17 cellular contexts compared by ENCODE assay signal in the genomic region with DNA sequence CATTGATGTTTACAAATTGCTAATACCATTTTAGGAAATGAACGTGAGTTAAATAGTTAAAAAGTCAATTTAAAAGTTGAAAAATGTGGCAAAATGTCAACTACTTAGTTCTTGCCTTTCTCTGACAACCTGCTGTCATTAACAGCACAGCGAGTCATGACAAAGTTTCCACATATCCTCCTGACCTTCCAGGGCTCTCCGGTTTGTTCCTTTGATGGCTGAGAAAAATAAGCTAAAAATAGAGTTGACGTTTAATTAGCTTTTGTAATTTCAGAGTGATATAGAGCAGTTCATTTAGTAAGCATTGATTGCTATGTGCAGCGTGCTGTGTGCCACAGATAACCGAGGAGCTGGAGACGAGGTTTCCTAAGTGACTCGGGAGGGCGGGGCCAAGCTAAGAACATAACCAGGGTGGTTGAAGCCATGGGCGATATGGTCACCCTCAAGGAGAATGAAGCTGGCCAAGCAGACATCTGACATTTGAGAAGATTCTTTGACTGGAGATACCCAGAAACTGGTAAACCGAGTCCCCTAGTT.
"Had no signal": no experiment of that assay in that cellular context is flagged by ENCODE, and none has a peak within 500 bp of the region (broad histone marks: within the 10 kb centered on the region; RNA-seq: fewer than 3 reads in every experiment).

No MANE protein-coding gene starts in this region.

- H3K9me3 ChIP-seq: colonic mucosa, gastroesophageal sphincter, lower lobe of right lung, tibial artery, vagina had no signal

- H3K27me3 Mint-ChIP-seq: activated CD8-positive, alpha-beta memory T cell treated with anti-CD3 and anti-CD28 coated beads, Interleukin-2, amount 10 ng/mL, durations not matched to agents 7 days and 5 days; activated naive CD8-positive, alpha-beta T cell treated with anti-CD3 and anti-CD28 coated beads, Interleukin-2, amount 10 ng/mL, durations not matched to agents 7 days and 5 days; activated T-cell treated with anti-CD3 and anti-CD28 coated beads, Interleukin-2, amount 50 U/mL, for 24 hours; T-cell had no signal

- H3K27ac ChIP-seq: colonic mucosa, gastroesophageal sphincter, hepatocyte, lower lobe of right lung, neural progenitor cell, pancreas, tibial artery, vagina had no signal

- H3K4me3 Mint-ChIP-seq: activated CD8-positive, alpha-beta memory T cell treated with anti-CD3 and anti-CD28 coated beads, Interleukin-2, amount 10 ng/mL, durations not matched to agents 7 days and 5 days; activated naive CD8-positive, alpha-beta T cell treated with anti-CD3 and anti-CD28 coated beads, Interleukin-2, amount 10 ng/mL, durations not matched to agents 7 days and 5 days; activated T-cell treated with anti-CD3 and anti-CD28 coated beads, Interleukin-2, amount 50 U/mL, for 24 hours; neural progenitor cell; T-cell had no signal

- DNase-seq: activated CD4-positive, alpha-beta T cell treated with anti-CD3 and anti-CD28 coated beads, Interleukin-2, amount 50 U/mL, for 4 hours; activated CD8-positive, alpha-beta memory T cell treated with anti-CD3 and anti-CD28 coated beads, Interleukin-2, amount 10 ng/mL, durations not matched to agents 7 days and 5 days; activated gamma-delta T cell; activated naive CD8-positive, alpha-beta T cell treated with anti-CD3 and anti-CD28 coated beads, Interleukin-2, amount 10 ng/mL, durations not matched to agents 7 days and 5 days; activated T-cell treated with anti-CD3 and anti-CD28 coated beads, Interleukin-2, amount 50 U/mL, for 24 hours; colonic mucosa; kidney glomerular epithelial cell; lower lobe of right lung; midbrain; pancreas; small intestine; T-cell; tibial artery had no signal

- H3K4me1 ChIP-seq: colonic mucosa, lower lobe of right lung, neural progenitor cell, pancreas, tibial artery, vagina had no signal

- H3K27ac Mint-ChIP-seq: activated CD8-positive, alpha-beta memory T cell treated with anti-CD3 and anti-CD28 coated beads, Interleukin-2, amount 10 ng/mL, durations not matched to agents 7 days and 5 days; activated naive CD8-positive, alpha-beta T cell treated with anti-CD3 and anti-CD28 coated beads, Interleukin-2, amount 10 ng/mL, durations not matched to agents 7 days and 5 days; neural progenitor cell had no signal

- H3K4me3 ChIP-seq: colonic mucosa, gastroesophageal sphincter, hepatocyte, lower lobe of right lung, neural progenitor cell, pancreas, tibial artery, vagina had no signal

- ATAC-seq: activated CD8-positive, alpha-beta memory T cell treated with anti-CD3 and anti-CD28 coated beads, Interleukin-2, amount 10 ng/mL, durations not matched to agents 7 days and 5 days; gastroesophageal sphincter; lower lobe of right lung; pancreas; T-cell had no signal

- H3K4me1 Mint-ChIP-seq: activated naive CD8-positive, alpha-beta T cell treated with anti-CD3 and anti-CD28 coated beads, Interleukin-2, amount 10 ng/mL, durations not matched to agents 7 days and 5 days; neural progenitor cell had no signal

- H3K27me3 ChIP-seq: colonic mucosa, gastroesophageal sphincter, hepatocyte, neural progenitor cell, pancreas, tibial artery, vagina had no signal
